15 cellular contexts compared by ENCODE assay signal in the genomic region with DNA sequence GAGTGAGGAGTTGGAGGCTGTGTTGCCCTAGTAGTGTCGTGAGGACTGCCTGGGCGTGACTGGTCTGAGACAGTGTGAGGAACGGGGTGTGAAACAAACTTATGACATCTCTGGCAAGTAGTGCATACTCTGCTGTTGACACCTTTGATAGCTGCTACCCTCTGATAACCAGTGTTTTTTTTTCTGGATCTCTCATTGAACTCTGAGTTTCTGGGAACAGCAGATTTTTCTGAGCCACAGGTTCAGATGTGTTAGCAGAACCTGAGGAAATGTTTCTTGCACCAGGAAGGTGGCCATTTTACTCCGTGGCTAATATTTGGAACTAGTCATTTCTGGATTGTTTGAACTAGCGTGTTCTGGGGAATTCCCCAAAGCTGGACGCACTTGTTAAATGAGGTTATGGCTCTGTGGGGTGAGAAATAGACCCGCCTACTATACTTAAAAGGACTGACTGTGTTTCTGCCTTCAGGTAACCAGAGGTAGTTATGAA. TPM values are rescaled to one million over a fixed set of nuclear protein-coding genes. Genes with fewer than 3 reads are reported as not detected.
DNase-seq lines count a peak whose midpoint lies in the region; ATAC-seq lines count a peak whose summit lies in the region.
"Had no signal": no experiment of that assay in that cellular context is flagged by ENCODE, and none has a peak within 500 bp of the region (broad histone marks: within the 10 kb centered on the region; RNA-seq: fewer than 3 reads in every experiment).

No MANE protein-coding gene starts in this region.

- no peaks in the 10 kb centered on the region for H3K36me3 Mint-ChIP-seq in activated T-helper 17 cell treated with anti-CD3 and anti-CD28 coated beads, Interleukin-2, amount 50 U/mL, for 72 hours (ENCODE audit: low read depth)
- H3K36me3 Mint-ChIP-seq: CD8-positive, alpha-beta memory T cell; type B pancreatic cell had no signal

- no peak overlapping the region for H3K4me3 Mint-ChIP-seq in activated T-helper 17 cell treated with anti-CD3 and anti-CD28 coated beads, Interleukin-2, amount 50 U/mL, for 72 hours
- H3K4me3 Mint-ChIP-seq: H9, nephron, type B pancreatic cell had no signal

- H3K27ac Mint-ChIP-seq in activated T-helper 17 cell treated with anti-CD3 and anti-CD28 coated beads, Interleukin-2, amount 50 U/mL, for 72 hours, result no peak overlapping the region
- H3K27ac Mint-ChIP-seq: nephron, type B pancreatic cell had no signal

- ATAC-seq in GM18498 (IDR thresholded peaks at IDR 0.05; ENCODE audit: unreplicated experiment) (peak; percentile 77), GM19395 (IDR thresholded peaks at IDR 0.05; ENCODE audit: unreplicated experiment) (peak; percentile 94), HG02973 (IDR thresholded peaks at IDR 0.05; ENCODE audit: unreplicated experiment) (peak; percentile 89)
- ATAC-seq in activated T-helper 17 cell treated with anti-CD3 and anti-CD28 coated beads, Interleukin-2, amount 50 U/mL, for 72 hours (replicated peaks), result peak; percentile 77

- DNase-seq in pons (ENCODE audit: low spot score), result no peak
- DNase-seq in amygdala (lab: John Stamatoyannopoulos, UW), result no peak
- DNase-seq in hippocampal formation (lab: John Stamatoyannopoulos, UW), result no peak
- DNase-seq in nucleus accumbens (lab: John Stamatoyannopoulos, UW), result no peak
- DNase-seq: H9; heart left ventricle; SK-N-SH; stimulated activated CD4-positive, alpha-beta T cell treated with anti-CD3 and anti-CD28 coated beads, Interleukin-1b, Interleukin-23, amount 100 ng/mL, for 48 hours had no signal

- no peaks in the 10 kb centered on the region for H3K9me3 Mint-ChIP-seq in activated T-helper 17 cell treated with anti-CD3 and anti-CD28 coated beads, Interleukin-2, amount 50 U/mL, for 72 hours
- H3K9me3 Mint-ChIP-seq: CD8-positive, alpha-beta memory T cell; H9; nephron; type B pancreatic cell had no signal

- H3K4me1 Mint-ChIP-seq in activated T-helper 17 cell treated with anti-CD3 and anti-CD28 coated beads, Interleukin-2, amount 50 U/mL, for 72 hours, result no peaks in the 10 kb centered on the region

- no peaks in the 10 kb centered on the region for H3K27me3 Mint-ChIP-seq in activated T-helper 17 cell treated with anti-CD3 and anti-CD28 coated beads, Interleukin-2, amount 50 U/mL, for 72 hours
- H3K27me3 Mint-ChIP-seq: type B pancreatic cell had no signal

RNA-seq across cellular contexts. Expression of gene AUTS2, which starts 52.9 kb away (rescaled TPM):
- 10 to 100 TPM; 20.1 to 39.9 TPM for total RNA-seq in activated T-helper 17 cell treated with anti-CD3 and anti-CD28 coated beads, Interleukin-2, amount 50 U/mL, for 72 hours
